Comparison of ENCODE assay signal across 8 cellular contexts in genomic region chr1:27603962-27604578, GRCh38. TPM values are rescaled to one million over a fixed set of nuclear protein-coding genes. Genes with fewer than 3 reads are reported as not detected.
A peak's percentile ranks its signal among the peaks of the same experiment; 100 is the strongest.
DNase-seq lines count a peak whose midpoint lies in the region; ATAC-seq and TF ChIP-seq lines count a peak whose summit lies in the region.

AHDC1 (minus strand) TSS chr1:27604144; CDS start chr1:27552115, 52,029 bp downstream.

- peak within 1 kb of the TSS; percentile 72 to 96 (median 88) for H3K27ac ChIP-seq in spleen

- no peaks in the 10 kb centered on the region for H3K9me3 ChIP-seq in spleen

- TF ChIP-seq POLR2A in spleen (IDR thresholded peaks at IDR 0.05): peak; percentile 36 to 82 (median 72)

- intact Hi-C loops in spleen (cut with DNase I; ENCODE audit: low total_unique reads): loop anchor here (10.0 kb wide), 1 partner anchor 109 kb away; the partner anchor contains the start of gene WASF2

- peak; percentile 45 for ATAC-seq in HG03108 (IDR thresholded peaks at IDR 0.05; ENCODE audit: unreplicated experiment)
- ATAC-seq in activated CD4-positive, CD25-positive, alpha-beta regulatory T cell treated with anti-CD3 and anti-CD28 coated beads, Interleukin-2, amount 50 U/mL, for 24 hours: peak; percentile 85 to 86

- peaks cover 44 to 94% (median 80%) of the 10 kb centered on the region in 6 donors for H3K4me1 ChIP-seq in spleen

- 0 to 1% (median 0%) methylated on average over 38 to 65 of the region's 65 CpGs for WGBS in spleen, 5 donors

- peak; percentile 86 to 91 for DNase-seq in NCI-H446 (lab: John Stamatoyannopoulos, UW)
- peak; percentile 89 for DNase-seq in central memory CD4-positive, alpha-beta T cell
- peak; percentile 95 for DNase-seq in islet precursor cell
- DNase-seq in spleen: peak; percentile 98
- DNase-seq in A172 (ENCODE audit: low spot score): no peak

- TF ChIP-seq CTCF in GM12875 (IDR thresholded peaks at IDR 0.05; ENCODE audit: borderline replicate concordance, insufficient read depth, low read depth, low read length) (no peak), spleen (IDR thresholded peaks at IDR 0.05 in 8 of 11, conservative IDR thresholded peaks at IDR 0.05 in 3 of 11) (peak in 5 of 11 experiments; percentile 12 to 37 (median 21))

- peak within 1 kb of the TSS; percentile 80 for H3K4me3 ChIP-seq in GM12875 (ENCODE audit: low read depth, low read length)
- peak within 1 kb of the TSS; percentile 65 to 98 (median 81) for H3K4me3 ChIP-seq in spleen

- H3K36me3 ChIP-seq in spleen: no peaks in the 10 kb centered on the region

- peaks cover 0 to 13% (median 0%) of the 10 kb centered on the region in 7 donors for H3K27me3 ChIP-seq in spleen (replicated peaks in 1 of 7)

RNA-seq across cellular contexts. Expression of gene AHDC1, which starts in this region (rescaled TPM):
- 100 to 1,000 TPM in 1 of 7 donors, 10 to 100 TPM in 6; 35.1 to 104 (median 54.6) TPM for total RNA-seq in spleen
- polyA plus RNA-seq in spleen: 10 to 100 TPM in 1 of 3 donors, 1 to 10 TPM in 2; 3.2 to 24.2 (median 4.3) TPM
- total RNA-seq in A172 (2014; rRNA removed; shearing (Covaris generic)): 3.4 and 7.6 TPM in 2 replicates
